10 cellular contexts compared by ENCODE assay signal in genomic region chr20:46351357-46352058, GRCh38. TPM values are rescaled to one million over a fixed set of nuclear protein-coding genes. Genes with fewer than 3 reads are reported as not detected.
DNase-seq lines count a peak whose midpoint lies in the region; ATAC-seq and TF ChIP-seq lines count a peak whose summit lies in the region.
"Had no signal": no experiment of that assay in that cellular context is flagged by ENCODE, and none has a peak within 500 bp of the region (broad histone marks: within the 10 kb centered on the region; RNA-seq: fewer than 3 reads in every experiment).

No MANE protein-coding gene starts in this region.

- peaks cover 6% of the 10 kb centered on the region for H3K4me1 Mint-ChIP-seq in T-helper 1 cell treated with Interleukin-12 subunit alpha and Interleukin-12 subunit beta and Interleukin-4 antibody, amounts not matched to agents 30 μg/mL and 1 μg/mL, for 36 hours (ENCODE audit: low read depth)
- peaks cover 88% of the 10 kb centered on the region for H3K4me1 Mint-ChIP-seq in brain
- H3K4me1 Mint-ChIP-seq in osteocyte (ENCODE audit: unreplicated experiment): peaks cover 29% of the 10 kb centered on the region
- peaks cover 17% of the 10 kb centered on the region for H3K4me1 Mint-ChIP-seq in activated CD4-positive, alpha-beta T cell treated with anti-CD3 and anti-CD28 coated beads for 36 hours

- H3K9me3 Mint-ChIP-seq in T-helper 1 cell treated with Interleukin-12 subunit alpha and Interleukin-12 subunit beta and Interleukin-4 antibody, amounts not matched to agents 30 μg/mL and 1 μg/mL, for 36 hours: no peaks in the 10 kb centered on the region
- H3K9me3 Mint-ChIP-seq in brain (peaks cover 0 to 2% (median 0%) of the 10 kb centered on the region in 5 experiments), osteocyte (ENCODE audit: unreplicated experiment) (no peaks in the 10 kb centered on the region)
- H3K9me3 Mint-ChIP-seq in activated CD4-positive, alpha-beta T cell treated with anti-CD3 and anti-CD28 coated beads for 36 hours (ENCODE audit: low read depth): no peaks in the 10 kb centered on the region

- no TSS peak for BruUV-seq in IMR-90 (replicated peaks; lab: Mats Ljungman, UMichigan)

- H4K5ac ChIP-seq in IMR-90 (ENCODE audit: low read depth, low read length): no peak overlapping the region

- TF ChIP-seq CTCF in IMR-90 (conservative IDR thresholded peaks at IDR 0.05; ENCODE audit: low read depth, low read length): no peak
- no peak for TF ChIP-seq CTCF in brain (conservative IDR thresholded peaks at IDR 0.05)
- no peak for TF ChIP-seq CTCF in osteocyte (IDR thresholded peaks at IDR 0.05)

- no peak overlapping the region for H2BK120ac ChIP-seq in IMR-90 (ENCODE audit: low read depth, low read length)

- H3K27me3 Mint-ChIP-seq in T-helper 1 cell treated with Interleukin-12 subunit alpha and Interleukin-12 subunit beta and Interleukin-4 antibody, amounts not matched to agents 30 μg/mL and 1 μg/mL, for 36 hours (ENCODE audit: low read depth): no peaks in the 10 kb centered on the region
- H3K27me3 Mint-ChIP-seq in brain (peaks cover 3% of the 10 kb centered on the region), osteocyte (ENCODE audit: unreplicated experiment) (no peaks in the 10 kb centered on the region)
- no peaks in the 10 kb centered on the region for H3K27me3 Mint-ChIP-seq in activated CD4-positive, alpha-beta T cell treated with anti-CD3 and anti-CD28 coated beads for 36 hours

- no peak overlapping the region for H3K4me2 ChIP-seq in IMR-90 (ENCODE audit: low read depth, low read length)

- no peak for TF ChIP-seq POLR2A in IMR-90 (IDR thresholded peaks at IDR 0.05; ENCODE audit: low read depth, low read length)

- no peaks in the 10 kb centered on the region for H4K20me1 ChIP-seq in IMR-90 (ENCODE audit: insufficient read depth, low read length)

- ATAC-seq in IMR-90 (ENCODE audit: low read depth) (no peak), GM18907 (IDR thresholded peaks at IDR 0.05; ENCODE audit: unreplicated experiment) (no peak)
- ATAC-seq in activated CD4-positive, alpha-beta T cell treated with anti-CD3 and anti-CD28 coated beads for 36 hours: no peak

- intact Hi-C loops in IMR-90 (cut with micrococcal nuclease): no loop called here
- intact Hi-C loops in activated CD4-positive, alpha-beta T cell treated with anti-CD3 and anti-CD28 coated beads for 36 hours (cut with DNase I, micrococcal nuclease): no loop called here

- H3K4me1 ChIP-seq in IMR-90 (ENCODE audit: control insufficient read depth, insufficient read depth, low read length): peaks cover 12% of the 10 kb centered on the region

- H3K18ac ChIP-seq in IMR-90 (ENCODE audit: low read depth, low read length): no peak overlapping the region

- H3K9me1 ChIP-seq in IMR-90 (ENCODE audit: insufficient read depth, low read length): peaks cover 10% of the 10 kb centered on the region; the same call in 1 of the 2 replicates

- no peak overlapping the region for H3K4me3 Mint-ChIP-seq in T-helper 1 cell treated with Interleukin-12 subunit alpha and Interleukin-12 subunit beta and Interleukin-4 antibody, amounts not matched to agents 30 μg/mL and 1 μg/mL, for 36 hours
- H3K4me3 Mint-ChIP-seq in brain (no peak overlapping the region), osteocyte (ENCODE audit: unreplicated experiment) (no peak overlapping the region)
- H3K4me3 Mint-ChIP-seq in activated CD4-positive, alpha-beta T cell treated with anti-CD3 and anti-CD28 coated beads for 36 hours: no peak overlapping the region

- peak overlapping the region; percentile 63 for H3K27ac Mint-ChIP-seq in T-helper 1 cell treated with Interleukin-12 subunit alpha and Interleukin-12 subunit beta and Interleukin-4 antibody, amounts not matched to agents 30 μg/mL and 1 μg/mL, for 36 hours
- peak overlapping the region; percentile 74 to 99 (median 97) for H3K27ac Mint-ChIP-seq in brain
- H3K27ac Mint-ChIP-seq in osteocyte (ENCODE audit: unreplicated experiment): peak overlapping the region; percentile 95
- no peak overlapping the region for H3K27ac Mint-ChIP-seq in activated CD4-positive, alpha-beta T cell treated with anti-CD3 and anti-CD28 coated beads for 36 hours

- peaks cover 25% of the 10 kb centered on the region for H3K36me3 Mint-ChIP-seq in T-helper 1 cell treated with Interleukin-12 subunit alpha and Interleukin-12 subunit beta and Interleukin-4 antibody, amounts not matched to agents 30 μg/mL and 1 μg/mL, for 36 hours (ENCODE audit: low read depth)
- H3K36me3 Mint-ChIP-seq in brain: peaks cover 10% of the 10 kb centered on the region
- peaks cover 10% of the 10 kb centered on the region for H3K36me3 Mint-ChIP-seq in osteocyte (ENCODE audit: unreplicated experiment)
- peaks cover 21% of the 10 kb centered on the region for H3K36me3 Mint-ChIP-seq in activated CD4-positive, alpha-beta T cell treated with anti-CD3 and anti-CD28 coated beads for 36 hours (ENCODE audit: low read depth)

- H3K4ac ChIP-seq in IMR-90 (ENCODE audit: low read depth, low read length): peak overlapping the region; percentile 20

- peak overlapping the region; percentile 40 to 52; a peak in 3 of 4 replicates for H4K8ac ChIP-seq in IMR-90 (ENCODE audit: low read depth in 2 of 2, low read length in 2 of 2)

- no peak overlapping the region for H4K91ac ChIP-seq in IMR-90 (ENCODE audit: insufficient read depth, low read depth, low read length)

- H2AFZ ChIP-seq in IMR-90 (replicated peaks; ENCODE audit: low read length, poor library complexity): no peak overlapping the region

- H2AK9ac ChIP-seq in IMR-90 (replicated peaks; ENCODE audit: low read depth, low read length, poor library complexity): peak overlapping the region; percentile 42

- CTCF ChIA-PET in IMR-90 (lab: Yijun Ruan, JAX): no interaction called here
- CTCF ChIA-PET in activated CD4-positive, alpha-beta T cell treated with anti-CD3 and anti-CD28 coated beads for 36 hours (lab: Charles Lee): no interaction called here

- peak overlapping the region; percentile 60; the same call in 1 of the 2 replicates for H2AK5ac ChIP-seq in IMR-90 (ENCODE audit: low read depth, low read length)

- H3K4me3 ChIP-seq in IMR-90 (ENCODE audit: insufficient read depth, low read depth, low read length): no peak overlapping the region

- H3K27ac ChIP-seq in IMR-90 (ENCODE audit: insufficient read depth, low read length): peak overlapping the region; percentile 90; the same call in 1 of the 2 replicates

- no peak overlapping the region for H2BK15ac ChIP-seq in IMR-90 (ENCODE audit: low read depth, low read length)

- in situ Hi-C loops in IMR-90 (cut with MboI; ENCODE audit: low sequenced_read_pairs): no loop called here

- no peak overlapping the region for H3K56ac ChIP-seq in IMR-90 (ENCODE audit: extremely low read depth, insufficient read depth, low read length)

- H3K23ac ChIP-seq in IMR-90 (ENCODE audit: low read depth, low read length): no peak overlapping the region

- no peaks in the 10 kb centered on the region for H3K27me3 ChIP-seq in IMR-90 (ENCODE audit: control insufficient read depth, insufficient read depth, low read length)

- DNase-seq in T-helper 1 cell: no peak
- no peak for DNase-seq in IMR-90
- DNase-seq in osteocyte (ENCODE audit: extremely low spot score, unreplicated experiment): no peak
- no peak for DNase-seq in NCI-H2227 treated with DMSO at 0.1 percent for 48 hours (lab: John Stamatoyannopoulos, UW)
- no peak for DNase-seq in activated CD4-positive, alpha-beta T cell treated with anti-CD3 and anti-CD28 coated beads for 36 hours
- DNase-seq: 8988T; activated CD4-positive, CD25-positive, alpha-beta regulatory T cell treated with anti-CD3 and anti-CD28 coated beads, Interleukin-2, amount 50 U/mL, for 72 hours had no signal

- no peak overlapping the region for H3K14ac ChIP-seq in IMR-90 (replicated peaks; ENCODE audit: low read depth, low read length)

- peaks cover 0 to 5% of the 10 kb centered on the region in 2 experiments; a peak in 2 of 4 replicates for H3K79me1 ChIP-seq in IMR-90 (ENCODE audit: low read depth in 1 of 2, low read length in 2 of 2)

- no peak overlapping the region for H2BK5ac ChIP-seq in IMR-90 (ENCODE audit: low read depth, low read length, poor library complexity, severe bottlenecking)

- no peak overlapping the region for H3K9ac ChIP-seq in IMR-90 (ENCODE audit: low read depth, low read length)

- no peak for TF ChIP-seq RAD21 in IMR-90 (IDR thresholded peaks at IDR 0.05; ENCODE audit: low read length)

- H2BK20ac ChIP-seq in IMR-90 (ENCODE audit: low read depth, low read length): no peak overlapping the region

- POLR2A ChIA-PET in IMR-90 (lab: Charles Lee; ENCODE audit: unreplicated experiment): interaction anchor here (0.5 kb wide), 1 partner anchor 33 kb away, joined by 6 read pairs; no protein-coding TSS in a partner anchor
- POLR2A ChIA-PET in activated CD4-positive, alpha-beta T cell treated with anti-CD3 and anti-CD28 coated beads for 36 hours (lab: Charles Lee): no interaction called here

- H3K9me3 ChIP-seq in IMR-90 (ENCODE audit: control insufficient read depth, insufficient read depth, low read length): no peaks in the 10 kb centered on the region

- H3K36me3 ChIP-seq in IMR-90 (ENCODE audit: control insufficient read depth, insufficient read depth, low read length): peaks cover 19% of the 10 kb centered on the region; the same call in 1 of the 2 replicates

- dilution Hi-C loops in IMR-90 (cut with HindIII; ENCODE audit: low sequenced_read_pairs, unreplicated experiment): no loop called here

- no CpG with 5 or more reads among the region's 7 CpGs for WGBS in IMR-90 (ENCODE audit: extremely low coverage in 2 of 2, insufficient read length in 1 of 2), 2 experiments

TF ChIP-seq in IMR-90, 13 proteins besides CTCF, POLR2A, EP300 and RAD21 (continues in another document):
- TF ChIP-seq MAFK (IDR thresholded peaks at IDR 0.05; ENCODE audit: low read depth, low read length) (no peak), CHD1 (IDR thresholded peaks at IDR 0.05; ENCODE audit: low read depth, low read length) (no peak), RCOR1 (IDR thresholded peaks at IDR 0.05; ENCODE audit: insufficient replicate concordance, low read length) (no peak)

RNA-seq across cellular contexts. Expression of gene CDH22, which starts 43.2 kb away (rescaled TPM):
- not detected in 2 replicates for total RNA-seq in IMR-90 (2012; rRNA removed)
- polyA plus RNA-seq in IMR-90 (2012; rRNA removed): not detected in 2 replicates
- polyA plus RNA-seq in IMR-90 (2012; cell fraction: cytosol; rRNA removed): not detected in 2 replicates
- polyA plus RNA-seq in IMR-90 (2012; cell fraction: nucleus; rRNA removed; ENCODE audit: low replicate concordance): not detected in 2 replicates
- 5.6 TPM for polyA plus RNA-seq in brain (ENCODE audit: insufficient read depth, low read depth, low replicate concordance)
- not detected in 2 replicates for total RNA-seq in osteocyte
- not detected for total RNA-seq in activated CD4-positive, alpha-beta T cell treated with anti-CD3 and anti-CD28 coated beads for 36 hours

RNA-seq across cellular contexts. Expression of gene ELMO2, which starts 54.9 kb away (rescaled TPM):
- total RNA-seq in IMR-90 (2012; rRNA removed) (45.0 and 52.7 TPM in 2 replicates), osteocyte (48.8 and 57.8 TPM in 2 replicates)
- polyA plus RNA-seq in IMR-90 (2012; rRNA removed) (26.7 and 29.2 TPM in 2 replicates), brain (ENCODE audit: insufficient read depth, low read depth, low replicate concordance) (63.0 TPM)
- 16.9 and 22.6 TPM in 2 replicates for polyA plus RNA-seq in IMR-90 (2012; cell fraction: cytosol; rRNA removed)
- 35.8 and 45.2 TPM in 2 replicates for polyA plus RNA-seq in IMR-90 (2012; cell fraction: nucleus; rRNA removed; ENCODE audit: low replicate concordance)
- 10 to 100 TPM; 47.4 to 54.6 TPM for total RNA-seq in activated CD4-positive, alpha-beta T cell treated with anti-CD3 and anti-CD28 coated beads for 36 hours
